8 cellular contexts compared by ENCODE assay signal in genomic region chr2:168773719-168774521, GRCh38. TPM values are rescaled to one million over a fixed set of nuclear protein-coding genes. Genes with fewer than 3 reads are reported as not detected.
DNase-seq lines count a peak whose midpoint lies in the region; ATAC-seq and TF ChIP-seq lines count a peak whose summit lies in the region.

No MANE protein-coding gene starts in this region.

- TF ChIP-seq EP300 in tibial nerve (IDR thresholded peaks at IDR 0.05): peak in 1 of 2 donors; percentile 25

- no peaks in the 10 kb centered on the region for H3K27me3 ChIP-seq in tibial nerve
- no peaks in the 10 kb centered on the region for H3K27me3 ChIP-seq in CD8-positive, alpha-beta T cell (ENCODE audit: insufficient read depth, low read length)

- H3K4me1 ChIP-seq in tibial nerve: no peaks in the 10 kb centered on the region
- H3K4me1 ChIP-seq in CD8-positive, alpha-beta T cell (ENCODE audit: insufficient read depth, low read length): no peaks in the 10 kb centered on the region

- H3K27ac Mint-ChIP-seq in CD8-positive, alpha-beta T cell: no peak overlapping the region

- H3K9me3 ChIP-seq in tibial nerve: peaks cover 0 to 18% (median 0%) of the 10 kb centered on the region in 4 donors
- H3K9me3 ChIP-seq in CD8-positive, alpha-beta T cell (ENCODE audit: low read length): no peaks in the 10 kb centered on the region

- no peaks in the 10 kb centered on the region for H3K27me3 Mint-ChIP-seq in CD8-positive, alpha-beta T cell (ENCODE audit: low read depth)

- TF ChIP-seq CTCF in AG04449 (IDR thresholded peaks at IDR 0.05; ENCODE audit: insufficient read depth, low read length, missing control alignments) (peak; percentile 78), astrocyte of the spinal cord (IDR thresholded peaks at IDR 0.05; ENCODE audit: low read depth, low read length) (peak; percentile 88), tibial nerve (IDR thresholded peaks at IDR 0.05) (peak; percentile 28 to 41 (median 37))
- TF ChIP-seq CTCF in CD8-positive, alpha-beta T cell (IDR thresholded peaks at IDR 0.05): no peak

- H3K36me3 Mint-ChIP-seq in CD8-positive, alpha-beta T cell: peaks cover 53% of the 10 kb centered on the region

- no peak overlapping the region for H3K27ac ChIP-seq in tibial nerve
- H3K27ac ChIP-seq in CD8-positive, alpha-beta T cell (ENCODE audit: low read depth, low read length): no peak overlapping the region

- peak; percentile 62 for ATAC-seq in HG02981 (IDR thresholded peaks at IDR 0.05; ENCODE audit: unreplicated experiment)
- no peak for ATAC-seq in CD8-positive, alpha-beta T cell

- peaks cover 5% of the 10 kb centered on the region for H3K9me3 Mint-ChIP-seq in CD8-positive, alpha-beta T cell

- no peak for TF ChIP-seq POLR2A in tibial nerve (IDR thresholded peaks at IDR 0.05)

- POLR2A ChIA-PET in AG04449 (lab: Yijun Ruan, JAX): no interaction called here
- POLR2A ChIA-PET in CD8-positive, alpha-beta T cell (lab: Charles Lee): no interaction called here

- 61 to 65% methylated on average over 9 of the region's 9 CpGs for WGBS in tibial nerve, 2 donors

- in situ Hi-C loops in astrocyte of the spinal cord (cut with HindIII; ENCODE audit: low sequenced_read_pairs): no loop called here

- H3K4me1 Mint-ChIP-seq in CD8-positive, alpha-beta T cell (ENCODE audit: low read depth): no peaks in the 10 kb centered on the region

- CTCF ChIA-PET in AG04449 (lab: Yijun Ruan, JAX): interaction anchor here (1.0 to 5.3 kb wide), 12 partner anchors 9 to 427 kb away, joined by 3 to 45 read pairs (median 4); no protein-coding TSS in a partner anchor
- CTCF ChIA-PET in CD8-positive, alpha-beta T cell (lab: Charles Lee): interaction anchor here (0.7 to 1.4 kb wide), 2 partner anchors 11 to 367 kb away, joined by 3 read pairs; no protein-coding TSS in a partner anchor

- H3K4me3 ChIP-seq in AG04449 (ENCODE audit: low read depth, low read length) (no peak overlapping the region), astrocyte of the spinal cord (ENCODE audit: low read depth, low read length) (no peak overlapping the region), tibial nerve (no peak overlapping the region)
- no peak overlapping the region for H3K4me3 ChIP-seq in CD8-positive, alpha-beta T cell (ENCODE audit: low read depth, low read length)

- intact Hi-C loops in CD8-positive, alpha-beta T cell (cut with DNase I, micrococcal nuclease): no loop called here

- DNase-seq in AG04449 (ENCODE audit: low read depth, low spot score) (no peak), GDM1 (lab: John Stamatoyannopoulos, UW) (peak; percentile 10), NCI-H748 treated with DMSO at 0.1 percent for 48 hours (lab: John Stamatoyannopoulos, UW) (peak; percentile 43), astrocyte of the spinal cord (ENCODE audit: low read depth, low spot score) (peak; percentile 73), kidney glomerular epithelial cell (lab: John Stamatoyannopoulos, UW) (peak; percentile 51), tibial nerve (ENCODE audit: low spot score in 2 of 2) (peak in 1 of 2 donors; percentile 13)
- DNase-seq in CD8-positive, alpha-beta T cell: no peak

- H3K4me3 Mint-ChIP-seq in CD8-positive, alpha-beta T cell: no peak overlapping the region

- peaks cover 0 to 16% (median 0%) of the 10 kb centered on the region in 3 donors for H3K36me3 ChIP-seq in tibial nerve
- H3K36me3 ChIP-seq in CD8-positive, alpha-beta T cell (ENCODE audit: insufficient read depth, low read length): peaks cover 10% of the 10 kb centered on the region

RNA-seq across cellular contexts. Expression of gene NOSTRIN, which starts 28.5 kb away (rescaled TPM):
- 10 to 100 TPM in 3 of 4 donors, 1 to 10 TPM in 1; 6.3 to 42.4 (median 24.4) TPM for total RNA-seq in tibial nerve
- total RNA-seq in CD8-positive, alpha-beta T cell: under 1 TPM; 0.19 to 0.33 TPM

Comparison
In these comparisons a context has a peak if more than half of its experiments do, and no peak if none do; other contexts are left out.
1. DNase-seq: peak in GDM1 (single experiment), NCI-H748 treated with DMSO at 0.1 percent for 48 hours (single experiment), astrocyte of the spinal cord (single experiment) and kidney glomerular epithelial cell (single experiment); none in AG04449 (single experiment) and CD8-positive, alpha-beta T cell (0 of 7).
2. RNA of gene NOSTRIN, which starts 28.5 kb away (total RNA-seq): 6.3 to 42.4 TPM in tibial nerve; 0.19 to 0.33 TPM in CD8-positive, alpha-beta T cell; every median in the first group is over 4 times any median in the second.